ENCODE assay signal across 9 cellular contexts in the genomic region with DNA sequence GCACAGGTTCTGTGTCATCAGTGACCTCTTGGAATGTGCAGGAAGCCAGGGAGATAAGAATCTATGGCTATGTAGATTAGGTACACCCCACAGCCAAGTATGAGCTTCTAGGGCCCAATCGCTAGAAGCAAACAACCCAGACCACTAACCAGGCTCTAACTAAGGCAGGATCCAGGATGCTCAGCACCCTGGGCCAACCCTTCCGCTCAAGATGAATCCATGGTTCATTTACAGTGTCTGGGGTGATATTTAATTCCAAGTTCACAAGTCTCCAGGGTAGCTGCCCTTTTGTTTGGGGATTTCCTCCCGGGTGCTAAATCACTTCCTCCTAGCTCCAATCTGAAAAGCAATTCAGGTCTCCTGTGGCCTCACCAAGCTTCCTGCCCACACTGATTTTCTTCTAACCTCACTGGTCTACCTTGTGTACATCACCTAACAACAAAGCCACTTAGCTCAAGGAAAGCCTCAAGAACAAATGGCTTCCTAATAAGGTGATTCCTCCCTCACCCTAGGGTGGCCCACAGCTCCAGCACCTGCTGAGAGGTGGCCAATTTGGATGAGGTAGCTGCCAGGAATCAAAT. TPM values are rescaled to one million over a fixed set of nuclear protein-coding genes. Genes with fewer than 3 reads are reported as not detected.
DNase-seq lines count a peak whose midpoint lies in the region; ATAC-seq and TF ChIP-seq lines count a peak whose summit lies in the region.
"Had no signal": no experiment of that assay in that cellular context is flagged by ENCODE, and none has a peak within 500 bp of the region (broad histone marks: within the 10 kb centered on the region; RNA-seq: fewer than 3 reads in every experiment).

No MANE protein-coding gene starts in this region.

- TF ChIP-seq CTCF in liver (IDR thresholded peaks at IDR 0.05; ENCODE audit: low read depth, low read length, missing input control): no peak

- TF ChIP-seq RAD21 in liver (IDR thresholded peaks at IDR 0.05): no peak

- WGBS in liver: 72% methylated on average over 3 of the region's 3 CpGs

- H3K4me3 Mint-ChIP-seq in activated T-cell treated with anti-CD3 and anti-CD28 coated beads, Interleukin-2, amount 50 U/mL, for 72 hours: peak overlapping the region; percentile 86 to 98

- H3K27ac ChIP-seq in liver (ENCODE audit: low read depth in 1 of 2, low read length in 2 of 2): peak overlapping the region; percentile 9 to 15

- H3K4me3 ChIP-seq in liver (ENCODE audit: low read depth in 1 of 3, low read length in 3 of 3): no peak overlapping the region

- no peaks in the 10 kb centered on the region for H3K36me3 ChIP-seq in liver (ENCODE audit: control insufficient read depth in 4 of 4, insufficient read depth in 3 of 4, low read depth in 1 of 4, low read length in 3 of 4)

- no peaks in the 10 kb centered on the region for H3K9me3 Mint-ChIP-seq in activated T-cell treated with anti-CD3 and anti-CD28 coated beads, Interleukin-2, amount 50 U/mL, for 72 hours

- no peak overlapping the region for H3K9ac ChIP-seq in liver (ENCODE audit: low read depth in 1 of 2, low read length in 2 of 2)

- no peaks in the 10 kb centered on the region for H3K27me3 ChIP-seq in liver (ENCODE audit: control insufficient read depth in 4 of 4, insufficient read depth in 4 of 4, low read length in 3 of 4)

- no peak for ATAC-seq in activated T-cell treated with anti-CD3 and anti-CD28 coated beads, Interleukin-2, amount 50 U/mL, for 72 hours (replicated peaks in 1 of 2)
- ATAC-seq in HG02623 (IDR thresholded peaks at IDR 0.05; ENCODE audit: unreplicated experiment): no peak

- H3K36me3 Mint-ChIP-seq in activated T-cell treated with anti-CD3 and anti-CD28 coated beads, Interleukin-2, amount 50 U/mL, for 72 hours (ENCODE audit: insufficient read depth in 2 of 2): peaks cover 3% of the 10 kb centered on the region in 2 donors

- no peaks in the 10 kb centered on the region for H3K9me3 ChIP-seq in liver (ENCODE audit: control insufficient read depth in 4 of 4, low read length in 3 of 4)

- DNase-seq in stimulated activated CD4-positive, alpha-beta T cell treated with anti-CD3 and anti-CD28 coated beads, Interleukin-15, amount 100 ng/mL, for 24 hours: peak; percentile 19
- no peak for DNase-seq in stimulated activated CD4-positive, alpha-beta T cell treated with anti-CD3 and anti-CD28 coated beads, Interleukin-4, amount 100 ng/mL, for 1 hour
- peak; percentile 49 to 56 for DNase-seq in activated T-cell treated with anti-CD3 and anti-CD28 coated beads, Interleukin-2, amount 50 U/mL, for 72 hours
- DNase-seq in ureter (ENCODE audit: low spot score) (peak; percentile 42), superior temporal gyrus (ENCODE audit: extremely low spot score) (no peak), DMS114 treated with DMSO at 0.1 percent for 48 hours (lab: John Stamatoyannopoulos, UW; ENCODE audit: unreplicated experiment) (no peak)
- DNase-seq: DMS 273 treated with DMSO at 0.1 percent for 48 hours had no signal

- H3K4me1 ChIP-seq in liver (ENCODE audit: control insufficient read depth in 4 of 4, insufficient read depth in 4 of 4, low read length in 3 of 4): peaks cover 2 to 27% (median 12%) of the 10 kb centered on the region in 4 donors

- peak overlapping the region; percentile 99 for H3K27ac Mint-ChIP-seq in activated T-cell treated with anti-CD3 and anti-CD28 coated beads, Interleukin-2, amount 50 U/mL, for 72 hours

- peaks cover 13% of the 10 kb centered on the region for H3K27me3 Mint-ChIP-seq in activated T-cell treated with anti-CD3 and anti-CD28 coated beads, Interleukin-2, amount 50 U/mL, for 72 hours (ENCODE audit: low read depth)

- peaks cover 62% of the 10 kb centered on the region for H3K4me1 Mint-ChIP-seq in activated T-cell treated with anti-CD3 and anti-CD28 coated beads, Interleukin-2, amount 50 U/mL, for 72 hours (ENCODE audit: low read depth)

TF ChIP-seq in liver, 16 proteins besides CTCF, POLR2A, EP300 and RAD21:
- TF ChIP-seq, protein P1, sequence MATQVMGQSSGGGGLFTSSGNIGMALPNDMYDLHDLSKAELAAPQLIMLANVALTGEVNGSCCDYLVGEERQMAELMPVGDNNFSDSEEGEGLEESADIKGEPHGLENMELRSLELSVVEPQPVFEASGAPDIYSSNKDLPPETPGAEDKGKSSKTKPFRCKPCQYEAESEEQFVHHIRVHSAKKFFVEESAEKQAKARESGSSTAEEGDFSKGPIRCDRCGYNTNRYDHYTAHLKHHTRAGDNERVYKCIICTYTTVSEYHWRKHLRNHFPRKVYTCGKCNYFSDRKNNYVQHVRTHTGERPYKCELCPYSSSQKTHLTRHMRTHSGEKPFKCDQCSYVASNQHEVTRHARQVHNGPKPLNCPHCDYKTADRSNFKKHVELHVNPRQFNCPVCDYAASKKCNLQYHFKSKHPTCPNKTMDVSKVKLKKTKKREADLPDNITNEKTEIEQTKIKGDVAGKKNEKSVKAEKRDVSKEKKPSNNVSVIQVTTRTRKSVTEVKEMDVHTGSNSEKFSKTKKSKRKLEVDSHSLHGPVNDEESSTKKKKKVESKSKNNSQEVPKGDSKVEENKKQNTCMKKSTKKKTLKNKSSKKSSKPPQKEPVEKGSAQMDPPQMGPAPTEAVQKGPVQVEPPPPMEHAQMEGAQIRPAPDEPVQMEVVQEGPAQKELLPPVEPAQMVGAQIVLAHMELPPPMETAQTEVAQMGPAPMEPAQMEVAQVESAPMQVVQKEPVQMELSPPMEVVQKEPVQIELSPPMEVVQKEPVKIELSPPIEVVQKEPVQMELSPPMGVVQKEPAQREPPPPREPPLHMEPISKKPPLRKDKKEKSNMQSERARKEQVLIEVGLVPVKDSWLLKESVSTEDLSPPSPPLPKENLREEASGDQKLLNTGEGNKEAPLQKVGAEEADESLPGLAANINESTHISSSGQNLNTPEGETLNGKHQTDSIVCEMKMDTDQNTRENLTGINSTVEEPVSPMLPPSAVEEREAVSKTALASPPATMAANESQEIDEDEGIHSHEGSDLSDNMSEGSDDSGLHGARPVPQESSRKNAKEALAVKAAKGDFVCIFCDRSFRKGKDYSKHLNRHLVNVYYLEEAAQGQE (IDR thresholded peaks at IDR 0.05): no peak

RNA-seq across cellular contexts. Expression of a gene that starts 2.4 kb away (rescaled TPM):
- total RNA-seq in activated T-cell treated with anti-CD3 and anti-CD28 coated beads, Interleukin-2, amount 50 U/mL, for 72 hours: 10 to 100 TPM; 22.6 to 32.7 TPM
- 1 to 10 TPM; 5.1 to 10.0 TPM for total RNA-seq in liver
- 1 to 10 TPM; 3.3 to 7.3 TPM for polyA plus RNA-seq in liver
- 64.1 TPM for total RNA-seq in ureter

RNA-seq across cellular contexts. Expression of a gene that starts 50.9 kb away (rescaled TPM):
- not detected for total RNA-seq in activated T-cell treated with anti-CD3 and anti-CD28 coated beads, Interleukin-2, amount 50 U/mL, for 72 hours
- total RNA-seq in liver: not detected
- polyA plus RNA-seq in liver: not detected
- total RNA-seq in ureter: 0.34 TPM

Comparison
In these comparisons a context has a peak if more than half of its experiments do, and no peak if none do; other contexts are left out.
1. DNase-seq: peak in stimulated activated CD4-positive, alpha-beta T cell treated with anti-CD3 and anti-CD28 coated beads, Interleukin-15, amount 100 ng/mL, for 24 hours (single experiment), activated T-cell treated with anti-CD3 and anti-CD28 coated beads, Interleukin-2, amount 50 U/mL, for 72 hours (2 of 2) and ureter (single experiment); none in stimulated activated CD4-positive, alpha-beta T cell treated with anti-CD3 and anti-CD28 coated beads, Interleukin-4, amount 100 ng/mL, for 1 hour (single experiment), superior temporal gyrus (single experiment) and DMS114 treated with DMSO at 0.1 percent for 48 hours (single experiment).